In the genomic region with DNA sequence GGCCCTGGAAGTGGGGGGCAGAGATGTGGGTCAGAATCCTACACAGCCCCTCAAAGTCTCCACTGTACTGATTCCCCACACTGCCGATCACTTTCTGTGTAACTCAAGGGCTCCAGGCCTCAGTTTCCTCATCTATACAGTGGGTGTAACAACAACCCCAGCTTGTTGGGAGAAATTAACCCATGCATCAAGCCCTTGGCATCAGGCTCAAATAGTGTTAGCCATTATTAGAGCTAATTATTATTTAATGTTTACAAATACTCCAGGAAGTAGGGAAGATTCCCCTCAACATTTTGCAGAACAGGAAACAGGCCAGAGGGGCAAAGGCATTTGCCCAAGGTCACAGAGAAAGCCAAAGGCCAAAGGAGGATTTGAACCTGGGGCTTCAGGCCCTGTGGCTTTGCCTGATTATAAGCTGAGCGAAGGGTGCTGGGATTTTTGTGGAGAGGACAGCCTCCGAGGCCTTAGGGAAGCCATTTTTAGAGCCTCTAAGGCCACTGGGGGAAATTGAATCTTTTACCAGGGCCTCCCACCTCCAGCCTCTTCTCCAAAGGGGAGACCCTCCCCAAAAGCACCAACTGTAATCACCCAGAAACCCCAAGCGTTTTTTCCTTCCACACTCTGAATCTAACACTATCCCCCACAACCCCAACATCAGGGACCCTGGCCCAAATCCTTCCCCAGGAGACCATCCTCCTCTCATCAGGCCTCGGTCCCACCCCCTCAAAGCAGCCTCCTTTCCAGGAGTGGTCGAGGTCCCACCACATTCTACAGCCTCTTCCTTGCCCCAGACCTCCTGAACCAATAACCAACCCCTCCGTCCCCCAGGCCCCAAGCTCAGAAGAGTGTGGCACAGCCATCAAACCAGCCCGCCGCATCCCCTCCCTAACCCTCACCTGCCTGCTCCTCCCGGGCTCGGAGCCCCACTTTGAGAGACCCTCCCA, we compare ENCODE assay signal across 1 cellular context.
TF ChIP-seq lines count a peak whose summit lies in the region.

No MANE protein-coding gene starts in this region.

TF ChIP-seq in neural cell, 6 proteins besides CTCF, POLR2A, EP300 and RAD21 (continued from another document):
- TF ChIP-seq REST (IDR thresholded peaks at IDR 0.05; ENCODE audit: borderline replicate concordance) (no peak), POLR2AphosphoS5 (IDR thresholded peaks at IDR 0.05) (no peak), TAF1 (IDR thresholded peaks at IDR 0.05; ENCODE audit: low read depth) (no peak), SMC3 (conservative IDR thresholded peaks at IDR 0.05; ENCODE audit: poor library complexity) (no peak)
